26 cellular contexts compared by ENCODE assay signal in genomic region chr3:102629943-102630342, GRCh38.
"Had no signal": no experiment of that assay in that cellular context is flagged by ENCODE, and none has a peak within 500 bp of the region (broad histone marks: within the 10 kb centered on the region; RNA-seq: fewer than 3 reads in every experiment).

No MANE protein-coding gene starts in this region.

- H3K27ac ChIP-seq: stomach, suprapubic skin, testis, thoracic aorta, thyroid gland, tibial artery, tibial nerve, transverse colon, upper lobe of left lung, upper lobe of right lung, uterus, vagina had no signal

- H3K9me3 ChIP-seq: suprapubic skin, testis, thoracic aorta, thyroid gland, tibial artery, tibial nerve, transverse colon, upper lobe of left lung, upper lobe of right lung, uterus, vagina had no signal

- H3K27me3 ChIP-seq: stomach, suprapubic skin, testis, thyroid gland, tibial artery, tibial nerve, transverse colon, upper lobe of left lung, upper lobe of right lung, vagina had no signal

- ATAC-seq: stimulated activated memory B cell treated with anti-CD40 and anti-IgM and Interleukin-4, amounts not matched to agents 10 μg/mL and 1 μg/mL and 100 μg/mL, for 72 hours; stimulated activated naive B cell treated with anti-CD40 and anti-IgM and Interleukin-4, amounts not matched to agents 10 μg/mL and 1 μg/mL and 100 μg/mL, for 72 hours; stimulated activated naive CD8-positive, alpha-beta T cell treated with anti-CD3 and anti-CD28 coated beads, Interleukin-15, amount 100 ng/mL, for 72 hours; stimulated activated naive CD8-positive, alpha-beta T cell treated with anti-CD3 and anti-CD28 coated beads, Interleukin-15, Interleukin-2, amounts not matched to agents 100 U/mL and 50 U/mL, for 24 hours; upper lobe of right lung had no signal

- H3K4me3 ChIP-seq: stomach, suprapubic skin, testis, thoracic aorta, thyroid gland, tibial artery, tibial nerve, transverse colon, upper lobe of left lung, upper lobe of right lung, uterus, vagina had no signal

- DNase-seq: stimulated activated CD4-positive, alpha-beta T cell treated with anti-CD3 and anti-CD28 coated beads, Interleukin-2, amount 100 ng/mL, for 48 hours; stimulated activated CD4-positive, alpha-beta T cell treated with anti-CD3 and anti-CD28 coated beads, Interleukin-4, amount 100 ng/mL, for 1 hour; stimulated activated CD4-positive, alpha-beta T cell treated with anti-CD3 and anti-CD28 coated beads, Interleukin-4, amount 100 ng/mL, for 24 hours; stimulated activated CD4-positive, alpha-beta T cell treated with anti-CD3 and anti-CD28 coated beads, Interleukin-4, amount 100 ng/mL, for 4 hours; stimulated activated CD8-positive, alpha-beta memory T cell treated with anti-CD3 and anti-CD28 coated beads, Interleukin-4, amount 100 ng/mL, for 48 hours; stimulated activated naive B cell treated with anti-CD40 and anti-IgM and Interleukin-4, amounts not matched to agents 10 μg/mL and 1 μg/mL and 100 μg/mL, for 72 hours; stimulated activated naive CD4-positive, alpha-beta T cell; stimulated activated naive CD4-positive, alpha-beta T cell treated with Interleukin-2 at 50 U/mL for 16 hours; stimulated activated naive CD8-positive, alpha-beta T cell treated with anti-CD3 and anti-CD28 coated beads, Interleukin-15, amount 100 ng/mL, for 72 hours; stimulated activated naive CD8-positive, alpha-beta T cell treated with anti-CD3 and anti-CD28 coated beads, Interleukin-15, Interleukin-2, amounts not matched to agents 100 U/mL and 50 U/mL, for 24 hours; stomach; substantia nigra; testis; thyroid gland; tibial artery; transverse colon; trophoblast cell; upper lobe of left lung; upper lobe of right lung; uterus had no signal

- H3K36me3 ChIP-seq: stomach, suprapubic skin, thoracic aorta, thyroid gland, tibial artery, tibial nerve, transverse colon, upper lobe of left lung, upper lobe of right lung, uterus, vagina had no signal

- H3K4me1 ChIP-seq: stomach, suprapubic skin, testis, thyroid gland, tibial artery, tibial nerve, transverse colon, upper lobe of left lung, upper lobe of right lung, uterus, vagina had no signal

- FAIRE-seq: urothelium cell line had no signal
